In genomic region chr16:20901441-20902112, GRCh38 we compare ENCODE assay signal across 8 cellular contexts. TPM values are rescaled to one million over a fixed set of nuclear protein-coding genes. Genes with fewer than 3 reads are reported as not detected.
DNase-seq lines count a peak whose midpoint lies in the region; ATAC-seq and TF ChIP-seq lines count a peak whose summit lies in the region.

No MANE protein-coding gene starts in this region.

- peak; percentile 44 for DNase-seq in DMS79 (lab: John Stamatoyannopoulos, UW)
- peak; percentile 77 for DNase-seq in GM23248
- DNase-seq in NCI-H82 treated with DMSO at 0.1 percent for 48 hours (lab: John Stamatoyannopoulos, UW; ENCODE audit: unreplicated experiment), result peak; percentile 23
- DNase-seq in glomerular visceral epithelial cell (ENCODE audit: extremely low spot score), result peak; percentile 40

- H3K4me2 ChIP-seq in GM23248 (ENCODE audit: unreplicated experiment), result peak overlapping the region; percentile 96

- in situ Hi-C loops in GM23248 (cut with MboI), result no loop called here

- 46% methylated on average over 27 of the region's 27 CpGs for WGBS in GM23248 (ENCODE audit: low coverage in 1 of 2, low lambda C conversion rate in 2 of 2, missing lambda C conversion rate in 2 of 2), 2 experiments

- peaks cover 9% of the 10 kb centered on the region; the same call in 1 of the 2 replicates for H3K36me3 ChIP-seq in GM23248 (ENCODE audit: low read depth)
- peaks cover 5% of the 10 kb centered on the region for H3K36me3 ChIP-seq in neutrophil

- ATAC-seq in GM21381 (IDR thresholded peaks at IDR 0.05; ENCODE audit: unreplicated experiment), result no peak
- no peak for ATAC-seq in HG03280 (IDR thresholded peaks at IDR 0.05; ENCODE audit: unreplicated experiment)

- no peaks in the 10 kb centered on the region for H3K9me3 Mint-ChIP-seq in activated naive CD4-positive, alpha-beta T cell treated with anti-CD3 and anti-CD28 coated beads, Interleukin-2, amount 50 U/mL, for 24 hours

- H3K4me1 ChIP-seq in GM23248 (ENCODE audit: insufficient read depth) (peaks cover 66% of the 10 kb centered on the region), neutrophil (ENCODE audit: control insufficient read depth in 1 of 2, insufficient read depth in 1 of 2, low read depth in 1 of 2, low read length in 1 of 2) (peaks cover 59 to 67% of the 10 kb centered on the region in 2 experiments)

- peaks cover 3% of the 10 kb centered on the region for H3K36me3 Mint-ChIP-seq in activated naive CD4-positive, alpha-beta T cell treated with anti-CD3 and anti-CD28 coated beads, Interleukin-2, amount 50 U/mL, for 24 hours

- peak overlapping the region; percentile 94 for H3K4me3 Mint-ChIP-seq in activated naive CD4-positive, alpha-beta T cell treated with anti-CD3 and anti-CD28 coated beads, Interleukin-2, amount 50 U/mL, for 24 hours

- H2AFZ ChIP-seq in GM23248, result peak overlapping the region; percentile 75

- peaks cover 71% of the 10 kb centered on the region for H3K4me1 Mint-ChIP-seq in activated naive CD4-positive, alpha-beta T cell treated with anti-CD3 and anti-CD28 coated beads, Interleukin-2, amount 50 U/mL, for 24 hours

- H3K4me3 ChIP-seq in GM23248, result peak overlapping the region; percentile 88
- H3K4me3 ChIP-seq in neutrophil (ENCODE audit: low read depth in 1 of 2, low read length in 1 of 2), result peak overlapping the region; percentile 88 to 92

- peaks cover 14% of the 10 kb centered on the region for H4K20me1 ChIP-seq in GM23248 (ENCODE audit: insufficient read depth)

- H3K27me3 ChIP-seq in GM23248 (replicated peaks; ENCODE audit: insufficient read depth), result no peaks in the 10 kb centered on the region
- no peaks in the 10 kb centered on the region for H3K27me3 ChIP-seq in neutrophil

- peaks cover 80% of the 10 kb centered on the region for H3F3A ChIP-seq in GM23248 (ENCODE audit: insufficient read depth)

- no peaks in the 10 kb centered on the region for H3K9me3 ChIP-seq in GM23248 (ENCODE audit: low read depth)
- H3K9me3 ChIP-seq in neutrophil, result no peaks in the 10 kb centered on the region

- H3K9ac ChIP-seq in GM23248, result peak overlapping the region; percentile 98

- H3K27ac ChIP-seq in GM23248, result peak overlapping the region; percentile 97
- H3K27ac ChIP-seq in neutrophil, result peak overlapping the region; percentile 97

- H3K79me2 ChIP-seq in GM23248 (ENCODE audit: insufficient read depth), result peaks cover 72% of the 10 kb centered on the region

- H3K27me3 Mint-ChIP-seq in activated naive CD4-positive, alpha-beta T cell treated with anti-CD3 and anti-CD28 coated beads, Interleukin-2, amount 50 U/mL, for 24 hours, result no peaks in the 10 kb centered on the region

- peak overlapping the region; percentile 97 for H3K27ac Mint-ChIP-seq in activated naive CD4-positive, alpha-beta T cell treated with anti-CD3 and anti-CD28 coated beads, Interleukin-2, amount 50 U/mL, for 24 hours

- no peak for TF ChIP-seq CTCF in neutrophil (IDR thresholded peaks at IDR 0.05)

- H3K9me2 ChIP-seq in GM23248 (ENCODE audit: insufficient read depth), result no peaks in the 10 kb centered on the region

RNA-seq across cellular contexts. Expression of gene LYRM1, which starts 1.0 kb away (rescaled TPM):
- 32.1 and 32.2 TPM in 2 replicates for total RNA-seq in GM23248 (2014; rRNA removed; shearing (Covaris generic))
- 37.6 and 40.9 TPM in 2 replicates for polyA plus RNA-seq in GM23248 (2016; fragmentation: Nextera tagmentation; extraction: Ambion mirVana)

RNA-seq across cellular contexts. Expression of gene DCUN1D3, which starts 1.4 kb away (rescaled TPM):
- total RNA-seq in GM23248 (2014; rRNA removed; shearing (Covaris generic)), result 34.4 and 35.2 TPM in 2 replicates
- polyA plus RNA-seq in GM23248 (2016; fragmentation: Nextera tagmentation; extraction: Ambion mirVana), result 15.2 and 15.3 TPM in 2 replicates

Comparison
In these comparisons a context has a peak if more than half of its experiments do, and no peak if none do; other contexts are left out.
1. DNase-seq: peak in every context shown above with its lines; median percentile 77 in GM23248; 44 in DMS79; 40 in glomerular visceral epithelial cell; 23 in NCI-H82 treated with DMSO at 0.1 percent for 48 hours.